Comparison of ENCODE assay signal across 1 cellular context in the genomic region with DNA sequence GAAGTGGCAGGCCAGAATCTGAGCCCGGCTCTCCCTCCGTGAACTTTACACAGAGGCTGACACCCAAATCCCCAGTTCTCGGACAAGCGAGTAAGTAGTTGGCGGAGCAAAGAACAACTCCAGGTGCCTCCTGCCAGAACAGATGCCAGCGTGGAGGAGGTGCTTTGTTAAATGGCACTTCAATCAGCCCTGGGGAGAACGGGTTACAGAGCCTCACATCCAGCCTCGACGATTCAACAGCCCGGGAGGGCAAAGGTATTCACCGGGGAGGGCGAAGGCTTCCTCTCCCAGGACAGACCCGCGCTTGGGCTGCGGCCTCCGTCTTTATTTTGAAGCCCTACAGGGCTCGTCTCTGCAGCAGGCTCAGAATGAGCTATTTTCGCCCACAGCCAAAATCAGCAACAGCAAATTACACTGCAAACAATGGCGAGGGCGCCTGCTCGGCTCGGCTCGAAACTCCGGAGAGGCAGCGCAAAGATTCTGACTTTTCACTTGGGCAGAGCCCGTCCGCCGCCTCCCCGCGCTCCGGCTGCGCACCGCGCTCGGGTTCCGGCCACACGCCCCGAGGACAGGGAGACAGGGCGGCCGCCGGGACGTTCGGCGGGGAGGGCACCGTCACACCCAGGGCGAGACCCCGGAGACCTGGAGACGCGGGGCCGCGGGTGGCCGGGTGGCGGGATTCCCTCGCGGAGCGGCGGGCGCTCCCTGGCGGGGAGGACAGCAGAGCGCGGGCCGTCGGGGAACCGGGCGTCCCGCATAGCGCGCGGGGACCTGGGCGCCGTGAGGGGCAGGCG.
TF ChIP-seq lines count a peak whose summit lies in the region.

No MANE protein-coding gene starts in this region.

TF ChIP-seq in HEK293, 187 proteins besides CTCF, POLR2A, EP300 and RAD21 (continued from another document and continues in another):
- TF ChIP-seq, protein P1, sequence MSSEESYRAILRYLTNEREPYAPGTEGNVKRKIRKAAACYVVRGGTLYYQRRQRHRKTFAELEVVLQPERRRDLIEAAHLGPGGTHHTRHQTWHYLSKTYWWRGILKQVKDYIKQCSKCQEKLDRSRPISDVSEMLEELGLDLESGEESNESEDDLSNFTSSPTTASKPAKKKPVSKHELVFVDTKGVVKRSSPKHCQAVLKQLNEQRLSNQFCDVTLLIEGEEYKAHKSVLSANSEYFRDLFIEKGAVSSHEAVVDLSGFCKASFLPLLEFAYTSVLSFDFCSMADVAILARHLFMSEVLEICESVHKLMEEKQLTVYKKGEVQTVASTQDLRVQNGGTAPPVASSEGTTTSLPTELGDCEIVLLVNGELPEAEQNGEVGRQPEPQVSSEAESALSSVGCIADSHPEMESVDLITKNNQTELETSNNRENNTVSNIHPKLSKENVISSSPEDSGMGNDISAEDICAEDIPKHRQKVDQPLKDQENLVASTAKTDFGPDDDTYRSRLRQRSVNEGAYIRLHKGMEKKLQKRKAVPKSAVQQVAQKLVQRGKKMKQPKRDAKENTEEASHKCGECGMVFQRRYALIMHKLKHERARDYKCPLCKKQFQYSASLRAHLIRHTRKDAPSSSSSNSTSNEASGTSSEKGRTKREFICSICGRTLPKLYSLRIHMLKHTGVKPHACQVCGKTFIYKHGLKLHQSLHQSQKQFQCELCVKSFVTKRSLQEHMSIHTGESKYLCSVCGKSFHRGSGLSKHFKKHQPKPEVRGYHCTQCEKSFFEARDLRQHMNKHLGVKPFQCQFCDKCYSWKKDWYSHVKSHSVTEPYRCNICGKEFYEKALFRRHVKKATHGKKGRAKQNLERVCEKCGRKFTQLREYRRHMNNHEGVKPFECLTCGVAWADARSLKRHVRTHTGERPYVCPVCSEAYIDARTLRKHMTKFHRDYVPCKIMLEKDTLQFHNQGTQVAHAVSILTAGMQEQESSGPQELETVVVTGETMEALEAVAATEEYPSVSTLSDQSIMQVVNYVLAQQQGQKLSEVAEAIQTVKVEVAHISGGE (tag by site-specific recombination; conservative IDR thresholded peaks at IDR 0.05; ENCODE audit: low read depth) = peak; percentile 55; the same call in 1 of the 2 replicates
- no peak for TF ChIP-seq ZNF221 (tag by site-specific recombination; IDR thresholded peaks at IDR 0.05; ENCODE audit: borderline replicate concordance)
- TF ChIP-seq ZBTB17 (tag by site-specific recombination; IDR thresholded peaks at IDR 0.05) = 0 out of 2 replicates have a peak, but pooled peaks have one; percentile 20
- peak; percentile 61 for TF ChIP-seq KLF1 (tag by site-specific recombination; IDR thresholded peaks at IDR 0.05)
- TF ChIP-seq ZNF707 (tag by site-specific recombination; IDR thresholded peaks at IDR 0.05) = no peak
- TF ChIP-seq ZNF639 (tag by site-specific recombination; IDR thresholded peaks at IDR 0.05) = no peak
- no peak for TF ChIP-seq ZNF521 (tag by site-specific recombination; IDR thresholded peaks at IDR 0.05)
- no peak for TF ChIP-seq ZNF394 (tag by site-specific recombination; IDR thresholded peaks at IDR 0.05; ENCODE audit: borderline replicate concordance)
- TF ChIP-seq ZBTB7A (tag by site-specific recombination; IDR thresholded peaks at IDR 0.05; ENCODE audit: low read depth) = no peak
- TF ChIP-seq ZNF175 (tag by site-specific recombination; IDR thresholded peaks at IDR 0.05) = no peak
- no peak for TF ChIP-seq ATF2 (tag by site-specific recombination; IDR thresholded peaks at IDR 0.05; ENCODE audit: low read depth)
- TF ChIP-seq ZNF24 (tag by site-specific recombination; IDR thresholded peaks at IDR 0.05) = no peak
- no peak for TF ChIP-seq SCRT1 (tag by site-specific recombination; IDR thresholded peaks at IDR 0.05; ENCODE audit: borderline replicate concordance)
- TF ChIP-seq ZNF311 (tag by site-specific recombination; IDR thresholded peaks at IDR 0.05; ENCODE audit: borderline replicate concordance) = no peak
- TF ChIP-seq, protein P2, sequence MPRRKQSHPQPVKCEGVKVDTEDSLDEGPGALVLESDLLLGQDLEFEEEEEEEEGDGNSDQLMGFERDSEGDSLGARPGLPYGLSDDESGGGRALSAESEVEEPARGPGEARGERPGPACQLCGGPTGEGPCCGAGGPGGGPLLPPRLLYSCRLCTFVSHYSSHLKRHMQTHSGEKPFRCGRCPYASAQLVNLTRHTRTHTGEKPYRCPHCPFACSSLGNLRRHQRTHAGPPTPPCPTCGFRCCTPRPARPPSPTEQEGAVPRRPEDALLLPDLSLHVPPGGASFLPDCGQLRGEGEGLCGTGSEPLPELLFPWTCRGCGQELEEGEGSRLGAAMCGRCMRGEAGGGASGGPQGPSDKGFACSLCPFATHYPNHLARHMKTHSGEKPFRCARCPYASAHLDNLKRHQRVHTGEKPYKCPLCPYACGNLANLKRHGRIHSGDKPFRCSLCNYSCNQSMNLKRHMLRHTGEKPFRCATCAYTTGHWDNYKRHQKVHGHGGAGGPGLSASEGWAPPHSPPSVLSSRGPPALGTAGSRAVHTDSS (tag by site-specific recombination; IDR thresholded peaks at IDR 0.05) = no peak
- TF ChIP-seq ZNF654 (tag by site-specific recombination; IDR thresholded peaks at IDR 0.05; ENCODE audit: low read depth) = no peak
- no peak for TF ChIP-seq ZNF664 (tag by site-specific recombination; IDR thresholded peaks at IDR 0.05)
- no peak for TF ChIP-seq KLF10 (tag by site-specific recombination; IDR thresholded peaks at IDR 0.05)
- TF ChIP-seq GFI1B (tag by site-specific recombination; IDR thresholded peaks at IDR 0.05) = no peak
- no peak for TF ChIP-seq ZSCAN4 (tag by site-specific recombination; IDR thresholded peaks at IDR 0.05)
- no peak for TF ChIP-seq ZNF510 (tag by site-specific recombination; IDR thresholded peaks at IDR 0.05; ENCODE audit: insufficient replicate concordance)
- no peak for TF ChIP-seq ZNF48 (tag by site-specific recombination; IDR thresholded peaks at IDR 0.05)
- no peak for TF ChIP-seq ZNF121 (tag by site-specific recombination; IDR thresholded peaks at IDR 0.05)
- TF ChIP-seq ZNF549 (tag by site-specific recombination; IDR thresholded peaks at IDR 0.05) = no peak
- no peak for TF ChIP-seq BCL6B (tag by site-specific recombination; IDR thresholded peaks at IDR 0.05)
- TF ChIP-seq GLI4 (tag by site-specific recombination; IDR thresholded peaks at IDR 0.05) = no peak
- no peak for TF ChIP-seq PRDM1 (tag by site-specific recombination; IDR thresholded peaks at IDR 0.05)
- no peak for TF ChIP-seq PRDM2 (tag by site-specific recombination; IDR thresholded peaks at IDR 0.05; ENCODE audit: borderline replicate concordance)
- TF ChIP-seq ZSCAN5A (tag by site-specific recombination; IDR thresholded peaks at IDR 0.05) = no peak
- TF ChIP-seq KLF16 (tag by site-specific recombination; IDR thresholded peaks at IDR 0.05) = no peak
- peak; percentile 32; the same call in 1 of the 2 replicates for TF ChIP-seq ZIC2 (tag by site-specific recombination; IDR thresholded peaks at IDR 0.05)
- no peak for TF ChIP-seq HIC1 (tag by site-specific recombination; IDR thresholded peaks at IDR 0.05)
- TF ChIP-seq ZNF544 (tag by site-specific recombination; IDR thresholded peaks at IDR 0.05) = no peak
